24 cellular contexts compared by ENCODE assay signal in the genomic region with DNA sequence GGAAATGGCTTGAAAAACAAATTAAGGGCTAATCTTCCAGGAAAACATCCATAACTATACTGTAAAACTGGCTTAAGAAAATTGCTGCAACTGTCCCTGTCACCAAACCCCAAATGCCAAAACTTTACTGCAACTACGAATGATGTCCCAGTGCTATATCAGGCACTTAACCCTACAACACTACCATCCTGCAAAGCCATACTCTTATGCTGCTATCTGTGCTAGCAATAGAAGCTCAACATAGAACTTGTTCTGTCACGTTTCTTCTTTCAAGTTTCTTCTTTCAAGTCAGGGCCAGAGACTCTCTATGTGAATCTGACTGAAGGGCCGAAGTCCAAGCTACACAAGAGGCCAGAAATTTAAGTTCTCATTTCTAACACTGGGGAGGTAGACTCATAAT.
A peak's percentile ranks its signal among the peaks of the same experiment; 100 is the strongest.
DNase-seq lines count a peak whose midpoint lies in the region; ATAC-seq and TF ChIP-seq lines count a peak whose summit lies in the region.
"Had no signal": no experiment of that assay in that cellular context is flagged by ENCODE, and none has a peak within 500 bp of the region (broad histone marks: within the 10 kb centered on the region; RNA-seq: fewer than 3 reads in every experiment).

No MANE protein-coding gene starts in this region.

- CTCF ChIA-PET in CD8-positive, alpha-beta T cell (lab: Charles Lee): interaction anchor here (0.8 to 2.7 kb wide), 5 partner anchors 9 to 96 kb away, joined by 3 to 18 read pairs (median 4); a partner anchor contains a TSS
- CTCF ChIA-PET in Caco-2 (lab: Charles Lee): no interaction called here

- H3K4me3 Mint-ChIP-seq in activated naive CD4-positive, alpha-beta T cell treated with anti-CD3 and anti-CD28 coated beads, Interleukin-2, amount 50 U/mL, for 24 hours: peak overlapping the region; percentile 53
- H3K4me3 Mint-ChIP-seq in CD8-positive, alpha-beta T cell: peak overlapping the region; percentile 17
- H3K4me3 Mint-ChIP-seq in activated naive CD8-positive, alpha-beta T cell treated with anti-CD3 and anti-CD28 coated beads for 36 hours: no peak overlapping the region
- H3K4me3 Mint-ChIP-seq in mesothelial cell of epicardium (no peak overlapping the region), Caco-2 (ENCODE audit: unreplicated experiment) (no peak overlapping the region), nephron progenitor cell (no peak overlapping the region)
- H3K4me3 Mint-ChIP-seq: CD8-positive, alpha-beta memory T cell; IgD-negative memory B cell had no signal

- H3K9me3 Mint-ChIP-seq in activated naive CD4-positive, alpha-beta T cell treated with anti-CD3 and anti-CD28 coated beads, Interleukin-2, amount 50 U/mL, for 24 hours: no peaks in the 10 kb centered on the region
- no peaks in the 10 kb centered on the region for H3K9me3 Mint-ChIP-seq in activated naive CD4-positive, alpha-beta T cell treated with anti-CD3 and anti-CD28 coated beads, Interleukin-2, amount 50 U/mL, for 72 hours
- H3K9me3 Mint-ChIP-seq in CD8-positive, alpha-beta T cell: no peaks in the 10 kb centered on the region
- no peaks in the 10 kb centered on the region for H3K9me3 Mint-ChIP-seq in activated naive CD8-positive, alpha-beta T cell treated with anti-CD3 and anti-CD28 coated beads for 36 hours
- H3K9me3 Mint-ChIP-seq in mesothelial cell of epicardium (peaks cover 12% of the 10 kb centered on the region), Caco-2 (ENCODE audit: unreplicated experiment) (no peaks in the 10 kb centered on the region), nephron progenitor cell (peaks cover 12% of the 10 kb centered on the region)

- H3K27me3 Mint-ChIP-seq in activated naive CD4-positive, alpha-beta T cell treated with anti-CD3 and anti-CD28 coated beads, Interleukin-2, amount 50 U/mL, for 24 hours: no peaks in the 10 kb centered on the region
- H3K27me3 Mint-ChIP-seq in CD8-positive, alpha-beta T cell (ENCODE audit: low read depth): no peaks in the 10 kb centered on the region
- no peaks in the 10 kb centered on the region for H3K27me3 Mint-ChIP-seq in activated naive CD8-positive, alpha-beta T cell treated with anti-CD3 and anti-CD28 coated beads for 36 hours
- no peaks in the 10 kb centered on the region for H3K27me3 Mint-ChIP-seq in mesothelial cell of epicardium (ENCODE audit: low read depth)
- H3K27me3 Mint-ChIP-seq in Caco-2 (ENCODE audit: insufficient read depth, unreplicated experiment): peaks cover 3% of the 10 kb centered on the region
- H3K27me3 Mint-ChIP-seq in nephron progenitor cell (ENCODE audit: low read depth, poor library complexity): peaks cover 2% of the 10 kb centered on the region
- H3K27me3 Mint-ChIP-seq: IgD-negative memory B cell had no signal

- no peak for ATAC-seq in activated naive CD4-positive, alpha-beta T cell treated with anti-CD3 and anti-CD28 coated beads, Interleukin-2, amount 50 U/mL, for 72 hours
- no peak for ATAC-seq in CD8-positive, alpha-beta T cell
- no peak for ATAC-seq in HG03342 (IDR thresholded peaks at IDR 0.05; ENCODE audit: unreplicated experiment)
- ATAC-seq: HCT116 had no signal

- no peak for DNase-seq in activated naive CD4-positive, alpha-beta T cell treated with anti-CD3 and anti-CD28 coated beads, Interleukin-2, amount 50 U/mL, for 72 hours (ENCODE audit: low spot score in 2 of 2)
- DNase-seq in CD8-positive, alpha-beta T cell: no peak
- no peak for DNase-seq in activated naive CD8-positive, alpha-beta T cell treated with anti-CD3 and anti-CD28 coated beads for 36 hours
- DNase-seq in mesothelial cell of epicardium (ENCODE audit: low spot score in 2 of 2, unreplicated experiment in 2 of 2) (no peak), Caco-2 (no peak), nephron progenitor cell (no peak)
- DNase-seq: 8988T, DMS53, GDM1, GOT3, Karpas-422, MV-4-11, NCI-H1105 treated with DMSO at 0.1 percent for 48 hours, NCI-H2029 treated with DMSO at 0.1 percent for 48 hours, NCI-H2171, NCI-H345, NCI-H524, NCI-H82 had no signal

- no TSS peak for BruUV-seq in Caco-2 (replicated peaks; lab: Mats Ljungman, UMichigan)

- no peak overlapping the region for H3K27ac Mint-ChIP-seq in activated naive CD4-positive, alpha-beta T cell treated with anti-CD3 and anti-CD28 coated beads, Interleukin-2, amount 50 U/mL, for 24 hours
- H3K27ac Mint-ChIP-seq in activated naive CD4-positive, alpha-beta T cell treated with anti-CD3 and anti-CD28 coated beads, Interleukin-2, amount 50 U/mL, for 72 hours: no peak overlapping the region
- H3K27ac Mint-ChIP-seq in CD8-positive, alpha-beta T cell: peak overlapping the region; percentile 37
- peak overlapping the region; percentile 2 for H3K27ac Mint-ChIP-seq in activated naive CD8-positive, alpha-beta T cell treated with anti-CD3 and anti-CD28 coated beads for 36 hours
- H3K27ac Mint-ChIP-seq in mesothelial cell of epicardium: peak overlapping the region; percentile 18
- no peak overlapping the region for H3K27ac Mint-ChIP-seq in Caco-2 (ENCODE audit: unreplicated experiment)
- no peak overlapping the region for H3K27ac Mint-ChIP-seq in nephron progenitor cell
- H3K27ac Mint-ChIP-seq: IgD-negative memory B cell had no signal

- no peak for TF ChIP-seq CTCF in CD8-positive, alpha-beta T cell (IDR thresholded peaks at IDR 0.05)
- TF ChIP-seq CTCF in mesothelial cell of epicardium (IDR thresholded peaks at IDR 0.05; ENCODE audit: unreplicated experiment) (no peak), Caco-2 (IDR thresholded peaks at IDR 0.05; ENCODE audit: insufficient read depth in 1 of 2, low read depth in 1 of 2, low read length in 1 of 2, severe bottlenecking in 1 of 2, unreplicated experiment in 1 of 2) (no peak), nephron progenitor cell (IDR thresholded peaks at IDR 0.05) (no peak)

- peaks cover 3% of the 10 kb centered on the region for H3K36me3 Mint-ChIP-seq in activated naive CD4-positive, alpha-beta T cell treated with anti-CD3 and anti-CD28 coated beads, Interleukin-2, amount 50 U/mL, for 24 hours
- H3K36me3 Mint-ChIP-seq in activated naive CD4-positive, alpha-beta T cell treated with anti-CD3 and anti-CD28 coated beads, Interleukin-2, amount 50 U/mL, for 72 hours: no peaks in the 10 kb centered on the region
- H3K36me3 Mint-ChIP-seq in CD8-positive, alpha-beta T cell: no peaks in the 10 kb centered on the region
- H3K36me3 Mint-ChIP-seq in activated naive CD8-positive, alpha-beta T cell treated with anti-CD3 and anti-CD28 coated beads for 36 hours: no peaks in the 10 kb centered on the region
- H3K36me3 Mint-ChIP-seq in mesothelial cell of epicardium: no peaks in the 10 kb centered on the region
- H3K36me3 Mint-ChIP-seq in Caco-2 (ENCODE audit: insufficient read depth, unreplicated experiment): no peaks in the 10 kb centered on the region
- no peaks in the 10 kb centered on the region for H3K36me3 Mint-ChIP-seq in nephron progenitor cell (ENCODE audit: low read depth)
- H3K36me3 Mint-ChIP-seq: CD8-positive, alpha-beta memory T cell; IgD-negative memory B cell had no signal

- H3K9me3 ChIP-seq in CD8-positive, alpha-beta T cell (ENCODE audit: low read length): no peaks in the 10 kb centered on the region
- H3K9me3 ChIP-seq in Caco-2: no peaks in the 10 kb centered on the region
- H3K9me3 ChIP-seq: BLaER1 treated with 17β-estradiol and CSF1 and Interleukin-3, amounts not matched to agents 10 nM and 100 nM had no signal

- H3K4me3 ChIP-seq in CD8-positive, alpha-beta T cell (ENCODE audit: low read depth, low read length): no peak overlapping the region
- H3K4me3 ChIP-seq in Caco-2 (ENCODE audit: low read depth, low read length): no peak overlapping the region
- H3K4me3 ChIP-seq: BLaER1 treated with 17β-estradiol and CSF1 and Interleukin-3, amounts not matched to agents 10 nM and 100 nM had no signal

- POLR2A ChIA-PET in CD8-positive, alpha-beta T cell (lab: Charles Lee): interaction anchor here (0.8 to 1.5 kb wide), 2 partner anchors 14 to 92 kb away, joined by 5 read pairs; a partner anchor contains a TSS
- POLR2A ChIA-PET in Caco-2 (lab: Charles Lee): no interaction called here

- no peaks in the 10 kb centered on the region for H3K36me3 ChIP-seq in CD8-positive, alpha-beta T cell (ENCODE audit: insufficient read depth, low read length)
- no peaks in the 10 kb centered on the region for H3K36me3 ChIP-seq in Caco-2 (ENCODE audit: control insufficient read depth, insufficient read depth, low read length)
- H3K36me3 ChIP-seq: BLaER1 treated with 17β-estradiol and CSF1 and Interleukin-3, amounts not matched to agents 10 nM and 100 nM had no signal

- intact Hi-C loops in CD8-positive, alpha-beta T cell (cut with DNase I, micrococcal nuclease): loop anchor here in 1 of 2 experiments (10.0 kb wide), 1 partner anchor 57 kb away; no protein-coding TSS in a partner anchor
- intact Hi-C loops in Caco-2 (cut with micrococcal nuclease; ENCODE audit: unreplicated experiment): loop anchor here (10.0 kb wide), 1 partner anchor 93 kb away; a partner anchor contains a TSS

- H3K4me1 ChIP-seq in CD8-positive, alpha-beta T cell (ENCODE audit: insufficient read depth, low read length): peaks cover 29% of the 10 kb centered on the region
- H3K4me1 ChIP-seq in Caco-2: peaks cover 5% of the 10 kb centered on the region; the same call in 1 of the 2 replicates

- no peaks in the 10 kb centered on the region for H3K27me3 ChIP-seq in CD8-positive, alpha-beta T cell (ENCODE audit: insufficient read depth, low read length)
- H3K27me3 ChIP-seq in Caco-2 (replicated peaks; ENCODE audit: control insufficient read depth, insufficient read depth, low read length): no peaks in the 10 kb centered on the region
- H3K27me3 ChIP-seq: BLaER1 treated with 17β-estradiol and CSF1 and Interleukin-3, amounts not matched to agents 10 nM and 100 nM had no signal

- H3K4me1 Mint-ChIP-seq in activated naive CD4-positive, alpha-beta T cell treated with anti-CD3 and anti-CD28 coated beads, Interleukin-2, amount 50 U/mL, for 24 hours: peaks cover 63% of the 10 kb centered on the region
- peaks cover 47% of the 10 kb centered on the region for H3K4me1 Mint-ChIP-seq in CD8-positive, alpha-beta T cell (ENCODE audit: low read depth)
- H3K4me1 Mint-ChIP-seq in activated naive CD8-positive, alpha-beta T cell treated with anti-CD3 and anti-CD28 coated beads for 36 hours: peaks cover 34% of the 10 kb centered on the region
- H3K4me1 Mint-ChIP-seq in mesothelial cell of epicardium (peaks cover 32% of the 10 kb centered on the region), Caco-2 (ENCODE audit: low read depth, unreplicated experiment) (peaks cover 10% of the 10 kb centered on the region), nephron progenitor cell (no peaks in the 10 kb centered on the region)

- H3K27ac ChIP-seq in CD8-positive, alpha-beta T cell (ENCODE audit: low read depth, low read length): no peak overlapping the region
- H3K27ac ChIP-seq: BLaER1 treated with 17β-estradiol and CSF1 and Interleukin-3, amounts not matched to agents 10 nM and 100 nM had no signal

Comparison
In these comparisons a context has a peak if more than half of its experiments do, and no peak if none do; other contexts are left out.
1. H3K27ac Mint-ChIP-seq: peak in CD8-positive, alpha-beta T cell (single experiment), activated naive CD8-positive, alpha-beta T cell treated with anti-CD3 and anti-CD28 coated beads for 36 hours (single experiment) and mesothelial cell of epicardium (single experiment); none in activated naive CD4-positive, alpha-beta T cell treated with anti-CD3 and anti-CD28 coated beads, Interleukin-2, amount 50 U/mL, for 24 hours (single experiment), activated naive CD4-positive, alpha-beta T cell treated with anti-CD3 and anti-CD28 coated beads, Interleukin-2, amount 50 U/mL, for 72 hours (0 of 2), Caco-2 (single experiment) and nephron progenitor cell (single experiment).
2. H3K4me3 Mint-ChIP-seq: peak in activated naive CD4-positive, alpha-beta T cell treated with anti-CD3 and anti-CD28 coated beads, Interleukin-2, amount 50 U/mL, for 24 hours (single experiment) and CD8-positive, alpha-beta T cell (single experiment); none in activated naive CD8-positive, alpha-beta T cell treated with anti-CD3 and anti-CD28 coated beads for 36 hours (single experiment), mesothelial cell of epicardium (single experiment), Caco-2 (single experiment) and nephron progenitor cell (single experiment).